In genomic region chr6:75493400-75494064, GRCh38 we compare ENCODE assay signal across 2 cellular contexts.
TF ChIP-seq lines count a peak whose summit lies in the region.

A gene with protein sequence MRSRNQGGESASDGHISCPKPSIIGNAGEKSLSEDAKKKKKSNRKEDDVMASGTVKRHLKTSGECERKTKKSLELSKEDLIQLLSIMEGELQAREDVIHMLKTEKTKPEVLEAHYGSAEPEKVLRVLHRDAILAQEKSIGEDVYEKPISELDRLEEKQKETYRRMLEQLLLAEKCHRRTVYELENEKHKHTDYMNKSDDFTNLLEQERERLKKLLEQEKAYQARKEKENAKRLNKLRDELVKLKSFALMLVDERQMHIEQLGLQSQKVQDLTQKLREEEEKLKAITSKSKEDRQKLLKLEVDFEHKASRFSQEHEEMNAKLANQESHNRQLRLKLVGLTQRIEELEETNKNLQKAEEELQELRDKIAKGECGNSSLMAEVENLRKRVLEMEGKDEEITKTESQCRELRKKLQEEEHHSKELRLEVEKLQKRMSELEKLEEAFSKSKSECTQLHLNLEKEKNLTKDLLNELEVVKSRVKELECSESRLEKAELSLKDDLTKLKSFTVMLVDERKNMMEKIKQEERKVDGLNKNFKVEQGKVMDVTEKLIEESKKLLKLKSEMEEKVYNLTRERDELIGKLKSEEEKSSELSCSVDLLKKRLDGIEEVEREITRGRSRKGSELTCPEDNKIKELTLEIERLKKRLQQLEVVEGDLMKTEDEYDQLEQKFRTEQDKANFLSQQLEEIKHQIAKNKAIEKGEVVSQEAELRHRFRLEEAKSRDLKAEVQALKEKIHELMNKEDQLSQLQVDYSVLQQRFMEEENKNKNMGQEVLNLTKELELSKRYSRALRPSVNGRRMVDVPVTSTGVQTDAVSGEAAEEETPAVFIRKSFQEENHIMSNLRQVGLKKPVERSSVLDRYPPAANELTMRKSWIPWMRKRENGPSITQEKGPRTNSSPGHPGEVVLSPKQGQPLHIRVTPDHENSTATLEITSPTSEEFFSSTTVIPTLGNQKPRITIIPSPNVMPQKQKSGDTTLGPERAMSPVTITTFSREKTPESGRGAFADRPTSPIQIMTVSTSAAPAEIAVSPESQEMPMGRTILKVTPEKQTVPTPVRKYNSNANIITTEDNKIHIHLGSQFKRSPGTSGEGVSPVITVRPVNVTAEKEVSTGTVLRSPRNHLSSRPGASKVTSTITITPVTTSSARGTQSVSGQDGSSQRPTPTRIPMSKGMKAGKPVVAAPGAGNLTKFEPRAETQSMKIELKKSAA (N-terminal part only) (minus strand): TSS chr6:75493800. CDS start chr6:75414972, 78,828 bp downstream.

TF ChIP-seq in liver, 16 proteins besides CTCF, POLR2A, EP300 and RAD21 (continued from another document):
- TF ChIP-seq ZBTB33 (IDR thresholded peaks at IDR 0.05) (no peak), FOXA1 (IDR thresholded peaks at IDR 0.05) (no peak)

TF ChIP-seq in HepG2, 621 proteins besides CTCF, POLR2A, EP300 and RAD21 (continued from another document):
- TF ChIP-seq AFF4 (CRISPR knock-in tag; IDR thresholded peaks at IDR 0.05) (no peak), ZNF674 (CRISPR knock-in tag; IDR thresholded peaks at IDR 0.05; ENCODE audit: low read depth) (no peak)
